Comparison of ENCODE assay signal across 21 cellular contexts in the genomic region with DNA sequence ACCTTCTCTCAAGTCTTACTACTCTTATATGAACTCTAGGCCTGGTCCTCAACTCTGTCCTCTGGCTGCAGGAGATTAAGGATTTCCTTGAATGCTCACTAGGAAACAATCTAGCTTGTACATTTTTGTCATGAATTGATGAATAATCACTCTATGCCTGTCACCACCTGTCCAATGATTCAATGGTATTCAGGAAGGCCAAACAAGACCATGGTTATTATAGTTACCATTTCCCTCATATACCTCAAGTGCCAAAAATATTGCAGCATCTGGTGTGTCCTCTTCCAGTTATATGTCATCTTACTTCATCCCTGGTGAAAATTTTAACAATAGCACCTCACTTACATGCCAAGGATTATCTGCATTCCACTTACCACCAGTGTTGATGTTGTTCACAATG.
DNase-seq lines count a peak whose midpoint lies in the region; ATAC-seq and TF ChIP-seq lines count a peak whose summit lies in the region.
"Had no signal": no experiment of that assay in that cellular context is flagged by ENCODE, and none has a peak within 500 bp of the region (broad histone marks: within the 10 kb centered on the region; RNA-seq: fewer than 3 reads in every experiment).

No MANE protein-coding gene starts in this region.

- H3K4me2 ChIP-seq in smooth muscle cell: no peak overlapping the region
- H3K4me2 ChIP-seq: PC-9 had no signal

- peak overlapping the region; percentile 75; the same call in 1 of the 2 replicates for H3K27ac ChIP-seq in RWPE1
- H3K27ac ChIP-seq in foreskin keratinocyte: peak overlapping the region; percentile 60
- no peak overlapping the region for H3K27ac ChIP-seq in smooth muscle cell (ENCODE audit: low read depth)
- H3K27ac ChIP-seq: PC-9 had no signal

- POLR2A ChIA-PET in RWPE1 (lab: Yijun Ruan, JAX; ENCODE audit: low non-redundant PET): interaction anchor here (0.7 kb wide), 1 partner anchor 43 kb away, joined by 3 read pairs; no protein-coding TSS in a partner anchor

- TF ChIP-seq CTCF in RWPE1 (conservative IDR thresholded peaks at IDR 0.05; ENCODE audit: low read depth) (no peak), foreskin keratinocyte (conservative IDR thresholded peaks at IDR 0.05) (peak; percentile 12), smooth muscle cell (IDR thresholded peaks at IDR 0.05; ENCODE audit: borderline replicate concordance, insufficient read depth, poor library complexity, severe bottlenecking) (no peak)

- H3K4me1 ChIP-seq in foreskin keratinocyte (peaks cover 10% of the 10 kb centered on the region), smooth muscle cell (ENCODE audit: low read depth) (no peaks in the 10 kb centered on the region)

- CTCF ChIA-PET in RWPE1 (lab: Yijun Ruan, JAX): no interaction called here

- DNase-seq in RWPE1 (ENCODE audit: low spot score) (peak; percentile 85), dermis blood vessel endothelial cell (peak; percentile 7), foreskin keratinocyte (peak; percentile 95 to 98), occipital lobe (lab: John Stamatoyannopoulos, UW) (no peak), C1 segment of cervical spinal cord (lab: John Stamatoyannopoulos, UW) (no peak), smooth muscle cell (lab: John Stamatoyannopoulos, UW; ENCODE audit: unreplicated experiment) (no peak)
- no peak for DNase-seq in stimulated activated CD4-positive, alpha-beta T cell treated with anti-CD3 and anti-CD28 coated beads, Interleukin-4, amount 100 ng/mL, for 4 hours
- DNase-seq: Calu3; CD8-positive, alpha-beta memory T cell; DMS79 treated with DMSO at 0.1 percent for 48 hours; GF-D8; Kasumi-1; MG63; NCI-H1417; NCI-H1694; NCI-H2029 treated with DMSO at 0.1 percent for 48 hours; NCI-H2227 treated with DMSO at 0.1 percent for 48 hours; NCI-H526 treated with DMSO at 0.1 percent for 48 hours; PC-9; SHP77 had no signal

- H3K36me3 ChIP-seq in smooth muscle cell (ENCODE audit: low read depth): no peaks in the 10 kb centered on the region
- H3K36me3 ChIP-seq: MG63 had no signal

- H3K9me3 ChIP-seq in smooth muscle cell (replicated peaks; ENCODE audit: low read depth): no peaks in the 10 kb centered on the region

- peak; percentile 93 for ATAC-seq in foreskin keratinocyte
- ATAC-seq: K562 had no signal

- H3F3A ChIP-seq in smooth muscle cell (ENCODE audit: low read depth): no peaks in the 10 kb centered on the region

- no peak overlapping the region for H3K9ac ChIP-seq in smooth muscle cell (ENCODE audit: low read depth)

- H3K79me2 ChIP-seq in smooth muscle cell (ENCODE audit: low read depth): no peaks in the 10 kb centered on the region

- H3K4me3 ChIP-seq in smooth muscle cell: no peak overlapping the region
- H3K4me3 ChIP-seq: K562, MG63, PC-9 had no signal

- H2AFZ ChIP-seq in smooth muscle cell (ENCODE audit: low read depth): no peak overlapping the region
- H2AFZ ChIP-seq: PC-9 had no signal

- H4K20me1 ChIP-seq in smooth muscle cell (ENCODE audit: low read depth): no peaks in the 10 kb centered on the region

- no peaks in the 10 kb centered on the region for H3K27me3 ChIP-seq in foreskin keratinocyte
- H3K27me3 ChIP-seq in smooth muscle cell (ENCODE audit: low read depth): no peaks in the 10 kb centered on the region
- H3K27me3 ChIP-seq: MG63 had no signal

Comparison
In these comparisons a context has a peak if more than half of its experiments do, and no peak if none do; other contexts are left out.
1. DNase-seq: peak in RWPE1 (single experiment), dermis blood vessel endothelial cell (single experiment) and foreskin keratinocyte (2 of 2); none in stimulated activated CD4-positive, alpha-beta T cell treated with anti-CD3 and anti-CD28 coated beads, Interleukin-4, amount 100 ng/mL, for 4 hours (0 of 2), occipital lobe (single experiment), C1 segment of cervical spinal cord (0 of 14) and smooth muscle cell (single experiment).